In the genomic region with DNA sequence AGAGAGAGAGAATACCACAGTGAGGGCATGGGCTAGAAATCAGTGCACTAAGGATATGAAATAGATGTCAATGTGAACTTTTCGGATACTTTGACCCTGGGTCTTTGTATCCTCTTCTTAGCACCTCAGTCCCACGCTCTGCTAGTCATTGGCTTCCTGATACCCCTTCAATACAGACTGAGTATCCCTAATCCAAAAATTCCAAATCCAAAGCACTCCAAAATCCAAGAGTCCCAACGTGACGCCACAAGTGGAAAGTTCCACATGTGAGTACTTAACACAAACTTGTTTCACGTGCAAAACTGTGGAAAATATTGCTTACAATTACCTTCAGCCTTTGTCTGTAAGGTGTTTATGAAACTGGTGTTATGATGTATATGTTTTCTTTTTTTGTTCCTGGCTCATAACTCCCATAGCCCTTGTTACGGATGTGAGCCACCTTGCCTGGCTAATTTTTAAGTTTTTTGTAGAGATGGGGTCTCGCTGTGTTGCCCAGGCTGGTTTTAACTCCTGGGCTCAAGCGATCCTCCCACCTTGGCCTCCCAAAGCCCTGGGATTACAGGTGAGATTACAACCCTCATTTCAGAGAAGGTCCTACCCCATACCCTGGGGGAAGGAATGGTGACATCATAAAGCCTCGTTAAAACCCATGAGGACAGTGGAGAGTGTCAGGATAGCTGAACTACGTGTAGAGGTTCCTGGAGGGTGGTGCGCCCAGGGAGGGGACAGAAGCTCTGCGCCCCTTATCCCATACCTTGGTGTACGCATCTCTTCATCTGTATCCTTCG, we compare ENCODE assay signal across 18 cellular contexts. TPM values are rescaled to one million over a fixed set of nuclear protein-coding genes. Genes with fewer than 3 reads are reported as not detected.
"Had no signal": no experiment of that assay in that cellular context is flagged by ENCODE, and none has a peak within 500 bp of the region (broad histone marks: within the 10 kb centered on the region; RNA-seq: fewer than 3 reads in every experiment).

No MANE protein-coding gene starts in this region.

- H3K27ac Mint-ChIP-seq: activated T-cell treated with anti-CD3 and anti-CD28 coated beads, Interleukin-2, amount 50 U/mL, for 72 hours; dendritic cell treated with granulocyte-macrophage colony-stimulating factor and Interleukin-4, amounts not matched to agents 40 ng/mL and 50 ng/mL, for 4 days; mesothelial cell of epicardium; stimulated activated effector memory CD8-positive, alpha-beta T cell treated with anti-CD3 and anti-CD28 coated beads, Interleukin-12 subunit alpha, Interleukin-12 subunit beta, amount 100 ng/mL, for 72 hours; type B pancreatic cell had no signal

- H3K27me3 Mint-ChIP-seq: dendritic cell treated with granulocyte-macrophage colony-stimulating factor and Interleukin-4, amounts not matched to agents 40 ng/mL and 50 ng/mL, for 4 days; type B pancreatic cell had no signal

- H3K4me3 Mint-ChIP-seq: activated T-cell treated with anti-CD3 and anti-CD28 coated beads, Interleukin-2, amount 50 U/mL, for 72 hours; brain; dendritic cell treated with granulocyte-macrophage colony-stimulating factor and Interleukin-4, amounts not matched to agents 40 ng/mL and 50 ng/mL, for 4 days; mesothelial cell of epicardium; stimulated activated effector memory CD8-positive, alpha-beta T cell treated with anti-CD3 and anti-CD28 coated beads, Interleukin-12 subunit alpha, Interleukin-12 subunit beta, amount 100 ng/mL, for 72 hours; type B pancreatic cell had no signal

- ATAC-seq: activated T-cell treated with anti-CD3 and anti-CD28 coated beads, Interleukin-2, amount 50 U/mL, for 72 hours; stimulated activated effector memory CD8-positive, alpha-beta T cell treated with anti-CD3 and anti-CD28 coated beads, Interleukin-12 subunit alpha, Interleukin-12 subunit beta, amount 100 ng/mL, for 72 hours had no signal

- H3K9me3 Mint-ChIP-seq: activated T-cell treated with anti-CD3 and anti-CD28 coated beads, Interleukin-2, amount 50 U/mL, for 72 hours; brain; dendritic cell treated with granulocyte-macrophage colony-stimulating factor and Interleukin-4, amounts not matched to agents 40 ng/mL and 50 ng/mL, for 4 days; mesothelial cell of epicardium; stimulated activated effector memory CD8-positive, alpha-beta T cell treated with anti-CD3 and anti-CD28 coated beads, Interleukin-12 subunit alpha, Interleukin-12 subunit beta, amount 100 ng/mL, for 72 hours; type B pancreatic cell had no signal

- H3K4me1 Mint-ChIP-seq: mesothelial cell of epicardium had no signal

- FAIRE-seq: TTC549 had no signal

- DNase-seq: activated CD4-positive, CD25-positive, alpha-beta regulatory T cell; activated naive CD4-positive, alpha-beta T cell treated with Interleukin-2 at 50 U/mL for 16 hours; activated T-cell treated with anti-CD3 and anti-CD28 coated beads, Interleukin-2, amount 50 U/mL, for 72 hours; amygdala; cerebellar nuclear complex; T-helper 2 cell had no signal

RNA-seq across cellular contexts. Expression of a gene that starts 46.5 kb away (rescaled TPM):
- total RNA-seq: activated T-cell treated with anti-CD3 and anti-CD28 coated beads, Interleukin-2, amount 50 U/mL, for 72 hours; epithelial cell of proximal tubule; hepatocyte; kidney epithelial cell; liver; mesothelial cell of epicardium; myocyte; smooth muscle cell had no signal
- polyA plus RNA-seq: hepatocyte, liver, smooth muscle cell had no signal
